ENCODE assay signal across 22 cellular contexts in genomic region chr17:68763551-68763950, GRCh38.
A peak's percentile ranks its signal among the peaks of the same experiment; 100 is the strongest.
DNase-seq lines count a peak whose midpoint lies in the region; ATAC-seq and TF ChIP-seq lines count a peak whose summit lies in the region.
"Had no signal": no experiment of that assay in that cellular context is flagged by ENCODE, and none has a peak within 500 bp of the region (broad histone marks: within the 10 kb centered on the region; RNA-seq: fewer than 3 reads in every experiment).

No MANE protein-coding gene starts in this region.

- ATAC-seq in IMR-90 (ENCODE audit: low read depth): no peak
- ATAC-seq: esophagus mucosa; heart left ventricle; naive thymus-derived CD8-positive, alpha-beta T cell; T-cell had no signal

- H2AFZ ChIP-seq in IMR-90 (replicated peaks; ENCODE audit: low read length, poor library complexity) (no peak overlapping the region), MM.1S (ENCODE audit: low read length) (no peak overlapping the region)
- H2AFZ ChIP-seq: parathyroid adenoma had no signal

- H4K91ac ChIP-seq in IMR-90 (ENCODE audit: insufficient read depth, low read depth, low read length): no peak overlapping the region

- no peak overlapping the region for H3K56ac ChIP-seq in IMR-90 (ENCODE audit: extremely low read depth, insufficient read depth, low read length)

- H2AK5ac ChIP-seq in IMR-90 (ENCODE audit: low read depth, low read length): no peak overlapping the region

- H3K4me2 ChIP-seq in IMR-90 (ENCODE audit: low read depth, low read length): no peak overlapping the region
- no peak overlapping the region for H3K4me2 ChIP-seq in MM.1S (ENCODE audit: low read depth, low read length)

- intact Hi-C loops in IMR-90 (cut with micrococcal nuclease): loop anchor here (10.0 kb wide), 2 partner anchors 499 to 589 kb away; no protein-coding TSS in a partner anchor
- intact Hi-C loops in CD14-positive monocyte (cut with micrococcal nuclease): loop anchor here in 1 of 2 donors (5.0 to 10.0 kb wide), 2 partner anchors 226 to 289 kb away; no protein-coding TSS in a partner anchor

- H2BK5ac ChIP-seq in IMR-90 (ENCODE audit: low read depth, low read length, poor library complexity, severe bottlenecking): no peak overlapping the region

- H3K27me3 Mint-ChIP-seq in CD14-positive monocyte (ENCODE audit: low read depth in 3 of 3): peaks cover 2 to 8% (median 3%) of the 10 kb centered on the region in 3 donors

- H3K4me3 Mint-ChIP-seq in CD14-positive monocyte: no peak overlapping the region
- H3K4me3 Mint-ChIP-seq: activated naive CD8-positive, alpha-beta T cell treated with anti-CD3 and anti-CD28 coated beads, Interleukin-2, amount 10 ng/mL, durations not matched to agents 7 days and 5 days; memory B cell; naive thymus-derived CD8-positive, alpha-beta T cell; T-cell had no signal

- no CpG with 5 or more reads among the region's 1 CpG for WGBS in IMR-90 (ENCODE audit: extremely low coverage in 2 of 2, insufficient read length in 1 of 2), 2 experiments

- BruUV-seq in IMR-90 (replicated peaks; lab: Mats Ljungman, UMichigan): no TSS peak

- DNase-seq in EL (peak; percentile 10), IMR-90 (peak; percentile 40), brain microvascular endothelial cell (peak; percentile 3), kidney tubule cell (ENCODE audit: low spot score) (peak; percentile 81), NCI-H2029 treated with DMSO at 0.1 percent for 48 hours (lab: John Stamatoyannopoulos, UW) (no peak), CD14-positive monocyte (ENCODE audit: low spot score) (no peak), MM.1S (no peak)
- DNase-seq: activated CD4-positive, alpha-beta T cell treated with anti-CD3 and anti-CD28 coated beads, Interleukin-2, amount 50 U/mL, for 48 hours; activated naive CD8-positive, alpha-beta T cell treated with anti-CD3 and anti-CD28 coated beads, Interleukin-2, amount 10 ng/mL, durations not matched to agents 7 days and 5 days; activated T-cell treated with anti-CD3 and anti-CD28 coated beads, Interleukin-2, amount 50 U/mL, for 1 hour; dorsolateral prefrontal cortex; heart left ventricle; naive thymus-derived CD8-positive, alpha-beta T cell; NCI-H1417 treated with DMSO at 0.1 percent for 48 hours; NK-92 treated with Interleukin-12 subunit alpha and Interleukin-12 subunit beta, amount 100 ng/mL, for 24 hours; stimulated activated CD4-positive, alpha-beta T cell treated with anti-CD3 and anti-CD28 coated beads, Interleukin-2, amount 100 ng/mL, for 48 hours; T-cell; uterus had no signal

- no peaks in the 10 kb centered on the region for H3K9me2 ChIP-seq in MM.1S (replicated peaks; ENCODE audit: insufficient read depth, low read length)

- no peaks in the 10 kb centered on the region for H3K79me2 ChIP-seq in MM.1S (ENCODE audit: low read length)
- H3K79me2 ChIP-seq: parathyroid adenoma had no signal

- TF ChIP-seq POLR2A in IMR-90 (IDR thresholded peaks at IDR 0.05; ENCODE audit: low read depth, low read length): no peak

- H4K8ac ChIP-seq in IMR-90 (ENCODE audit: low read depth in 2 of 2, low read length in 2 of 2): no peak overlapping the region

- H3K9me3 ChIP-seq in IMR-90 (ENCODE audit: control insufficient read depth, insufficient read depth, low read length) (no peaks in the 10 kb centered on the region), MM.1S (replicated peaks; ENCODE audit: insufficient read depth, low read length) (no peaks in the 10 kb centered on the region)
- H3K9me3 ChIP-seq: HAP-1, heart left ventricle, uterus had no signal

- TF ChIP-seq CTCF in IMR-90 (conservative IDR thresholded peaks at IDR 0.05; ENCODE audit: low read depth, low read length): no peak
- TF ChIP-seq CTCF in brain microvascular endothelial cell (IDR thresholded peaks at IDR 0.05; ENCODE audit: low read depth, low read length, missing control alignments): no peak
- TF ChIP-seq CTCF in CD14-positive monocyte (IDR thresholded peaks at IDR 0.05): no peak
- no peak for TF ChIP-seq CTCF in MM.1S (IDR thresholded peaks at IDR 0.05; ENCODE audit: low read length)

- H3K36me3 ChIP-seq in IMR-90 (ENCODE audit: control insufficient read depth, insufficient read depth, low read length) (no peaks in the 10 kb centered on the region), brain microvascular endothelial cell (replicated peaks) (no peaks in the 10 kb centered on the region), MM.1S (replicated peaks; ENCODE audit: insufficient read depth, low read length) (no peaks in the 10 kb centered on the region)
- H3K36me3 ChIP-seq: HAP-1, heart left ventricle, uterus had no signal

- no peak overlapping the region for H2AK9ac ChIP-seq in IMR-90 (replicated peaks; ENCODE audit: low read depth, low read length, poor library complexity)

- no peak overlapping the region for H3K27ac Mint-ChIP-seq in CD14-positive monocyte
- H3K27ac Mint-ChIP-seq: activated naive CD8-positive, alpha-beta T cell treated with anti-CD3 and anti-CD28 coated beads, Interleukin-2, amount 10 ng/mL, durations not matched to agents 7 days and 5 days; memory B cell; naive thymus-derived CD8-positive, alpha-beta T cell; T-cell had no signal

- in situ Hi-C loops in IMR-90 (cut with MboI; ENCODE audit: low sequenced_read_pairs) (loop anchor here (5.0 to 25.0 kb wide), 3 partner anchors 231 to 601 kb away; no protein-coding TSS in a partner anchor), brain microvascular endothelial cell (cut with HindIII; ENCODE audit: low pct_ligation_motif_present, low sequenced_read_pairs) (no loop called here)

- no peaks in the 10 kb centered on the region for H3K36me3 Mint-ChIP-seq in CD14-positive monocyte
- H3K36me3 Mint-ChIP-seq: activated naive CD8-positive, alpha-beta T cell treated with anti-CD3 and anti-CD28 coated beads, Interleukin-2, amount 10 ng/mL, durations not matched to agents 7 days and 5 days; memory B cell; naive thymus-derived CD8-positive, alpha-beta T cell; T-cell had no signal

- H3K4me1 Mint-ChIP-seq in CD14-positive monocyte: peaks cover 12% of the 10 kb centered on the region

- no peak overlapping the region for H2BK20ac ChIP-seq in IMR-90 (ENCODE audit: low read depth, low read length)

- H3K23ac ChIP-seq in IMR-90 (ENCODE audit: low read depth, low read length): no peak overlapping the region

- H4K20me1 ChIP-seq in IMR-90 (ENCODE audit: insufficient read depth, low read length): no peaks in the 10 kb centered on the region
- H4K20me1 ChIP-seq in MM.1S (ENCODE audit: insufficient read depth, low read length): no peaks in the 10 kb centered on the region

- H3F3A ChIP-seq in MM.1S (ENCODE audit: insufficient read depth, low read length): no peaks in the 10 kb centered on the region; the same call in 1 of the 2 replicates

- H3K9ac ChIP-seq in IMR-90 (ENCODE audit: low read depth, low read length) (no peak overlapping the region), MM.1S (ENCODE audit: low read length) (no peak overlapping the region)
- H3K9ac ChIP-seq: parathyroid adenoma had no signal

- H3K9me3 Mint-ChIP-seq in CD14-positive monocyte: peaks cover 0 to 2% (median 0%) of the 10 kb centered on the region in 7 donors
- H3K9me3 Mint-ChIP-seq: activated naive CD8-positive, alpha-beta T cell treated with anti-CD3 and anti-CD28 coated beads, Interleukin-2, amount 10 ng/mL, durations not matched to agents 7 days and 5 days; memory B cell; naive thymus-derived CD8-positive, alpha-beta T cell; T-cell had no signal

- H3K14ac ChIP-seq in IMR-90 (replicated peaks; ENCODE audit: low read depth, low read length): no peak overlapping the region

- H3K27me3 ChIP-seq in IMR-90 (ENCODE audit: control insufficient read depth, insufficient read depth, low read length): no peaks in the 10 kb centered on the region
- H3K27me3 ChIP-seq in brain microvascular endothelial cell (replicated peaks): no peaks in the 10 kb centered on the region
- H3K27me3 ChIP-seq in MM.1S (replicated peaks; ENCODE audit: insufficient read depth, low read length): no peaks in the 10 kb centered on the region
- H3K27me3 ChIP-seq: dorsolateral prefrontal cortex, heart left ventricle, uterus had no signal

- no peak overlapping the region for H3K4ac ChIP-seq in IMR-90 (ENCODE audit: low read depth, low read length)

- no peak overlapping the region for H3K18ac ChIP-seq in IMR-90 (ENCODE audit: low read depth, low read length)

- POLR2A ChIA-PET in IMR-90 (lab: Charles Lee; ENCODE audit: unreplicated experiment): no interaction called here

- H3K4me3 ChIP-seq in IMR-90 (ENCODE audit: insufficient read depth, low read depth, low read length): no peak overlapping the region
- H3K4me3 ChIP-seq in brain microvascular endothelial cell (ENCODE audit: low read depth, low read length): no peak overlapping the region
- H3K4me3 ChIP-seq in MM.1S (ENCODE audit: low read length): no peak overlapping the region
- H3K4me3 ChIP-seq: dorsolateral prefrontal cortex, HAP-1, heart left ventricle, uterus had no signal

- dilution Hi-C loops in IMR-90 (cut with HindIII; ENCODE audit: low sequenced_read_pairs, unreplicated experiment): no loop called here

- no peak overlapping the region for H2BK120ac ChIP-seq in IMR-90 (ENCODE audit: low read depth, low read length)

- no peak overlapping the region for H4K5ac ChIP-seq in IMR-90 (ENCODE audit: low read depth, low read length)

- H3K4me1 ChIP-seq in IMR-90 (ENCODE audit: control insufficient read depth, insufficient read depth, low read length): no peaks in the 10 kb centered on the region
- peaks cover 4% of the 10 kb centered on the region for H3K4me1 ChIP-seq in MM.1S (ENCODE audit: low read length)

- H3K9me1 ChIP-seq in IMR-90 (ENCODE audit: insufficient read depth, low read length): no peaks in the 10 kb centered on the region

- no peak for TF ChIP-seq RAD21 in IMR-90 (IDR thresholded peaks at IDR 0.05; ENCODE audit: low read length)

- no peak overlapping the region for H2BK15ac ChIP-seq in IMR-90 (ENCODE audit: low read depth, low read length)

- H3K27ac ChIP-seq in IMR-90 (ENCODE audit: insufficient read depth, low read length) (no peak overlapping the region), brain microvascular endothelial cell (no peak overlapping the region), MM.1S (ENCODE audit: low read length) (no peak overlapping the region)
- H3K27ac ChIP-seq: dorsolateral prefrontal cortex, heart left ventricle, parathyroid adenoma, uterus had no signal

- no peaks in the 10 kb centered on the region for H3K79me1 ChIP-seq in IMR-90 (ENCODE audit: low read depth in 1 of 2, low read length in 2 of 2)

- CTCF ChIA-PET in IMR-90 (lab: Yijun Ruan, JAX): interaction anchor here (0.7 to 1.1 kb wide), 2 partner anchors 8 to 211 kb away, joined by 3 read pairs; no protein-coding TSS in a partner anchor

TF ChIP-seq in IMR-90, 13 proteins besides CTCF, POLR2A, EP300 and RAD21 (continues in another document):
- TF ChIP-seq RFX5 (IDR thresholded peaks at IDR 0.05; ENCODE audit: low read depth, low read length) (no peak), NFE2L2 (IDR thresholded peaks at IDR 0.05; ENCODE audit: low read depth, low read length) (no peak), FOS (IDR thresholded peaks at IDR 0.05; ENCODE audit: low read depth, low read length) (no peak)

Comparison
In these comparisons a context has a peak if more than half of its experiments do, and no peak if none do; other contexts are left out.
1. DNase-seq: peak in EL (single experiment), IMR-90 (single experiment), brain microvascular endothelial cell (single experiment) and kidney tubule cell (single experiment); none in NCI-H2029 treated with DMSO at 0.1 percent for 48 hours (single experiment), CD14-positive monocyte (single experiment) and MM.1S (single experiment).